Comparison of ENCODE assay signal across 8 cellular contexts in genomic region chr12:24838531-24838950, GRCh38.
DNase-seq lines count a peak whose midpoint lies in the region; ATAC-seq and TF ChIP-seq lines count a peak whose summit lies in the region.

No MANE protein-coding gene starts in this region.

- H3K27ac Mint-ChIP-seq in activated T-cell treated with anti-CD3 and anti-CD28 coated beads, Interleukin-2, amount 50 U/mL, for 72 hours: peak overlapping the region; percentile 93

- no peak for TF ChIP-seq POLR2A in thyroid gland (IDR thresholded peaks at IDR 0.05)

- no peak overlapping the region for H3K27ac ChIP-seq in lung (ENCODE audit: low read depth in 1 of 2, low read length in 1 of 2)
- H3K27ac ChIP-seq in thyroid gland: no peak overlapping the region

- TF ChIP-seq CTCF in AG09309 (IDR thresholded peaks at IDR 0.05; ENCODE audit: control insufficient read depth, insufficient read depth, low read depth, low read length, missing control alignments) (no peak), lung (IDR thresholded peaks at IDR 0.05; ENCODE audit: control extremely low read depth, extremely low read depth) (no peak), thyroid gland (IDR thresholded peaks at IDR 0.05) (no peak)

- intact Hi-C loops in thyroid gland (cut with DNase I): no loop called here

- ATAC-seq in GM19043 (IDR thresholded peaks at IDR 0.05; ENCODE audit: low read depth, unreplicated experiment): peak; percentile 42
- peak; percentile 57 for ATAC-seq in HG03175 (IDR thresholded peaks at IDR 0.05; ENCODE audit: unreplicated experiment)
- peak; percentile 40 to 44 for ATAC-seq in activated T-cell treated with anti-CD3 and anti-CD28 coated beads, Interleukin-2, amount 50 U/mL, for 72 hours (replicated peaks in 1 of 2)
- ATAC-seq in lung (ENCODE audit: insufficient read depth, low FRiP score): peak; percentile 29

- peaks cover 5% of the 10 kb centered on the region for H3K27me3 Mint-ChIP-seq in activated T-cell treated with anti-CD3 and anti-CD28 coated beads, Interleukin-2, amount 50 U/mL, for 72 hours (ENCODE audit: low read depth)

- H3K36me3 ChIP-seq in lung (ENCODE audit: control insufficient read depth in 2 of 2, insufficient read depth in 2 of 2, low read length in 2 of 2) (no peaks in the 10 kb centered on the region), thyroid gland (no peaks in the 10 kb centered on the region)

- DNase-seq in AG09309 (ENCODE audit: low read depth) (peak; percentile 88), lung (ENCODE audit: low spot score) (no peak), thyroid gland (no peak), DMS114 treated with DMSO at 0.1 percent for 48 hours (lab: John Stamatoyannopoulos, UW; ENCODE audit: unreplicated experiment) (no peak), cortex of kidney (lab: John Stamatoyannopoulos, UW) (no peak)
- peak; percentile 57 to 66 for DNase-seq in activated T-cell treated with anti-CD3 and anti-CD28 coated beads, Interleukin-2, amount 50 U/mL, for 72 hours

- H3K9me3 Mint-ChIP-seq in activated T-cell treated with anti-CD3 and anti-CD28 coated beads, Interleukin-2, amount 50 U/mL, for 72 hours: no peaks in the 10 kb centered on the region

- H3K4me3 ChIP-seq in AG09309 (ENCODE audit: control insufficient read depth, low read depth, low read length): no peak overlapping the region
- H3K4me3 ChIP-seq in lung: no peak overlapping the region
- H3K4me3 ChIP-seq in thyroid gland (replicated peaks in 1 of 3): no peak overlapping the region

- H3K36me3 Mint-ChIP-seq in activated T-cell treated with anti-CD3 and anti-CD28 coated beads, Interleukin-2, amount 50 U/mL, for 72 hours (ENCODE audit: insufficient read depth in 2 of 2): peaks cover 2 to 10% of the 10 kb centered on the region in 2 donors

- H3K4me1 ChIP-seq in lung (ENCODE audit: control insufficient read depth in 2 of 2, insufficient read depth in 2 of 2, low read length in 2 of 2) (peaks cover 0 to 4% of the 10 kb centered on the region in 2 donors), thyroid gland (peaks cover 0 to 4% of the 10 kb centered on the region in 2 donors)

- peak overlapping the region; percentile 61 to 75 for H3K4me3 Mint-ChIP-seq in activated T-cell treated with anti-CD3 and anti-CD28 coated beads, Interleukin-2, amount 50 U/mL, for 72 hours

- H3K27me3 ChIP-seq in lung (ENCODE audit: control insufficient read depth, insufficient read depth) (no peaks in the 10 kb centered on the region), thyroid gland (no peaks in the 10 kb centered on the region)

- 19 to 50% methylated on average over 2 of the region's 2 CpGs for WGBS in lung, 2 donors
- WGBS in thyroid gland, 2 donors: 67 to 68% methylated on average over 2 of the region's 2 CpGs

- H3K9me3 ChIP-seq in lung (ENCODE audit: control insufficient read depth in 2 of 2, insufficient read depth in 1 of 2, low read length in 1 of 2): no peaks in the 10 kb centered on the region
- H3K9me3 ChIP-seq in thyroid gland: no peaks in the 10 kb centered on the region

- peaks cover 72% of the 10 kb centered on the region for H3K4me1 Mint-ChIP-seq in activated T-cell treated with anti-CD3 and anti-CD28 coated beads, Interleukin-2, amount 50 U/mL, for 72 hours (ENCODE audit: low read depth)

Comparison
In these comparisons a context has a peak if more than half of its experiments do, and no peak if none do; other contexts are left out.
1. DNase-seq: peak in AG09309 (single experiment) and activated T-cell treated with anti-CD3 and anti-CD28 coated beads, Interleukin-2, amount 50 U/mL, for 72 hours (2 of 2); none in lung (single experiment), thyroid gland (0 of 2), DMS114 treated with DMSO at 0.1 percent for 48 hours (single experiment) and cortex of kidney (single experiment).
2. Peak in every context shown above with its lines, with median percentiles within 50 percentile points of each other: ATAC-seq.